In genomic region chr1:204318324-204318723, GRCh38 we compare ENCODE assay signal across 24 cellular contexts. TPM values are rescaled to one million over a fixed set of nuclear protein-coding genes. Genes with fewer than 3 reads are reported as not detected.
DNase-seq lines count a peak whose midpoint lies in the region; FAIRE-seq and TF ChIP-seq lines count a peak whose summit lies in the region.
"Had no signal": no experiment of that assay in that cellular context is flagged by ENCODE, and none has a peak within 500 bp of the region (broad histone marks: within the 10 kb centered on the region; RNA-seq: fewer than 3 reads in every experiment).

No MANE protein-coding gene starts in this region.

- H3K4me3 ChIP-seq in thyroid gland (replicated peaks in 1 of 3), result no peak overlapping the region

- no peaks in the 10 kb centered on the region for H3K27me3 ChIP-seq in thyroid gland

- no peaks in the 10 kb centered on the region for H3K27me3 Mint-ChIP-seq in mesothelial cell of epicardium (ENCODE audit: low read depth)

- WGBS in thyroid gland, 2 donors, result 24 to 44% methylated on average over 4 to 5 of the region's 5 CpGs

- H3K9me3 ChIP-seq in thyroid gland, result no peaks in the 10 kb centered on the region

- H3K4me1 ChIP-seq in thyroid gland, result peaks cover 4 to 14% of the 10 kb centered on the region in 2 donors

- no peak for TF ChIP-seq CTCF in VCaP (conservative IDR thresholded peaks at IDR 0.05)
- no peak for TF ChIP-seq CTCF in mesothelial cell of epicardium (IDR thresholded peaks at IDR 0.05; ENCODE audit: unreplicated experiment)
- no peak for TF ChIP-seq CTCF in thyroid gland (IDR thresholded peaks at IDR 0.05)

- DNase-seq in NCI-H510A treated with DMSO at 0.1 percent for 48 hours (lab: John Stamatoyannopoulos, UW) (peak; percentile 16), NCI-H510A (lab: John Stamatoyannopoulos, UW) (no peak), mesothelial cell of epicardium (ENCODE audit: low spot score in 2 of 2, unreplicated experiment in 2 of 2) (no peak), thyroid gland (peak; percentile 61 to 67), KBM-7 (no peak), frontal cortex (ENCODE audit: low spot score in 2 of 2) (no peak)
- DNase-seq in activated T-cell treated with anti-CD3 and anti-CD28 coated beads, Interleukin-2, amount 50 U/mL, for 48 hours, result no peak
- DNase-seq: Calu3; CD8-positive, alpha-beta memory T cell; DMS153; GF-D8; MM.1S; NCI-H1048; NCI-H1417 treated with DMSO at 0.1 percent for 48 hours; NCI-H187 treated with DMSO at 0.1 percent for 48 hours; NCI-H2107; NCI-H226; NCI-H524 treated with DMSO at 0.1 percent for 48 hours; SHP77 had no signal

- intact Hi-C loops in thyroid gland (cut with DNase I), result no loop called here

- TF ChIP-seq POLR2A in thyroid gland (IDR thresholded peaks at IDR 0.05), result no peak

- H3K27ac ChIP-seq in VCaP (peak overlapping the region; percentile 54; the same call in 1 of the 2 replicates), thyroid gland (peak overlapping the region in 1 of 3 donors; percentile 21)
- H3K27ac ChIP-seq: C4-2B had no signal

- no peaks in the 10 kb centered on the region for H3K36me3 Mint-ChIP-seq in mesothelial cell of epicardium
- H3K36me3 Mint-ChIP-seq: CD8-positive, alpha-beta memory T cell had no signal

- H3K27ac Mint-ChIP-seq in mesothelial cell of epicardium, result peak overlapping the region; percentile 97

- no peaks in the 10 kb centered on the region for H3K36me3 ChIP-seq in thyroid gland

- in situ Hi-C loops in KBM-7 (cut with MboI; ENCODE audit: low pct_unique_long_range_greater_than_20kb, low sequenced_read_pairs), result no loop called here

- no peaks in the 10 kb centered on the region for H3K9me3 Mint-ChIP-seq in mesothelial cell of epicardium
- H3K9me3 Mint-ChIP-seq: CD8-positive, alpha-beta memory T cell had no signal

- H3K4me1 Mint-ChIP-seq in mesothelial cell of epicardium, result peaks cover 81% of the 10 kb centered on the region
- H3K4me1 Mint-ChIP-seq: CD8-positive, alpha-beta memory T cell had no signal

- no peak overlapping the region for H3K4me3 Mint-ChIP-seq in mesothelial cell of epicardium
- H3K4me3 Mint-ChIP-seq: CD8-positive, alpha-beta memory T cell had no signal

- FAIRE-seq in frontal cortex (lab: Jason Lieb, UNC), result no peak
- FAIRE-seq: GM19239, H54 had no signal

RNA-seq across cellular contexts. Expression of gene PLEKHA6, which starts 41.4 kb away (rescaled TPM):
- 29.7 to 34.0 TPM (median 32.2 TPM) in 3 replicates for total RNA-seq in mesothelial cell of epicardium
- total RNA-seq in thyroid gland, result 1 to 10 TPM; 2.9 to 8.9 (median 4.0) TPM
- 11.0 TPM for total RNA-seq in frontal cortex
- total RNA-seq: OCI-LY7 had no signal

Comparison
In these comparisons a context has a peak if more than half of its experiments do, and no peak if none do; other contexts are left out.
1. DNase-seq: peak in NCI-H510A treated with DMSO at 0.1 percent for 48 hours (single experiment) and thyroid gland (2 of 2); none in NCI-H510A (single experiment), mesothelial cell of epicardium (0 of 2), KBM-7 (single experiment), frontal cortex (0 of 2) and activated T-cell treated with anti-CD3 and anti-CD28 coated beads, Interleukin-2, amount 50 U/mL, for 48 hours (0 of 2).